ENCODE assay signal across 1 cellular context in the genomic region with DNA sequence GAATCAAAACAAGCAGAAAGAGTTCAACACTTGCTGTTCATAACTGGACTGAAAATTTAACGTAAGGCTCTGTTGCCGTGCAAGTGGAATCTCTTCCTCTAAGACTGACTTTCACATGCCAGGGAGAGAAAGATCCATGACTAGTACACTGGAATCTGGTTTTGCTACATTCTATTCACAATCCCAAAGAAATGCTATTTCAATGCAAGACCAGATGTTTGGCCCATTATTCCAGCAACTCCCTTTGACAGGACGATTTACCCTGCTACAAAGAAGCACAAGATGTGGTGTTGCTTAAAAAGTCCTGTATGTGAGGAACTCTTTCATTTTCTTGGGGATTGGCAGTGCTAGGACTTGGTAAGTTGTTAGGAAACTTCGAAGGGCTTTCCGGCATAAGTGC.
TF ChIP-seq lines count a peak whose summit lies in the region.

No MANE protein-coding gene starts in this region.

TF ChIP-seq in IMR-90, 13 proteins besides CTCF, POLR2A, EP300 and RAD21:
- TF ChIP-seq MXI1 (IDR thresholded peaks at IDR 0.05; ENCODE audit: borderline replicate concordance, low read depth, low read length) = no peak
- TF ChIP-seq, protein P1, sequence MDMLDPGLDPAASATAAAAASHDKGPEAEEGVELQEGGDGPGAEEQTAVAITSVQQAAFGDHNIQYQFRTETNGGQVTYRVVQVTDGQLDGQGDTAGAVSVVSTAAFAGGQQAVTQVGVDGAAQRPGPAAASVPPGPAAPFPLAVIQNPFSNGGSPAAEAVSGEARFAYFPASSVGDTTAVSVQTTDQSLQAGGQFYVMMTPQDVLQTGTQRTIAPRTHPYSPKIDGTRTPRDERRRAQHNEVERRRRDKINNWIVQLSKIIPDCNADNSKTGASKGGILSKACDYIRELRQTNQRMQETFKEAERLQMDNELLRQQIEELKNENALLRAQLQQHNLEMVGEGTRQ (IDR thresholded peaks at IDR 0.05; ENCODE audit: low read depth, low read length) = no peak
- no peak for TF ChIP-seq NFE2L2 (IDR thresholded peaks at IDR 0.05; ENCODE audit: low read depth, low read length)
- no peak for TF ChIP-seq RFX5 (IDR thresholded peaks at IDR 0.05; ENCODE audit: low read depth, low read length)
- TF ChIP-seq CHD1 (IDR thresholded peaks at IDR 0.05; ENCODE audit: low read depth, low read length) = no peak
TF ChIP-seq in IMR-90: peak in this region for 0.
